In the genomic region with DNA sequence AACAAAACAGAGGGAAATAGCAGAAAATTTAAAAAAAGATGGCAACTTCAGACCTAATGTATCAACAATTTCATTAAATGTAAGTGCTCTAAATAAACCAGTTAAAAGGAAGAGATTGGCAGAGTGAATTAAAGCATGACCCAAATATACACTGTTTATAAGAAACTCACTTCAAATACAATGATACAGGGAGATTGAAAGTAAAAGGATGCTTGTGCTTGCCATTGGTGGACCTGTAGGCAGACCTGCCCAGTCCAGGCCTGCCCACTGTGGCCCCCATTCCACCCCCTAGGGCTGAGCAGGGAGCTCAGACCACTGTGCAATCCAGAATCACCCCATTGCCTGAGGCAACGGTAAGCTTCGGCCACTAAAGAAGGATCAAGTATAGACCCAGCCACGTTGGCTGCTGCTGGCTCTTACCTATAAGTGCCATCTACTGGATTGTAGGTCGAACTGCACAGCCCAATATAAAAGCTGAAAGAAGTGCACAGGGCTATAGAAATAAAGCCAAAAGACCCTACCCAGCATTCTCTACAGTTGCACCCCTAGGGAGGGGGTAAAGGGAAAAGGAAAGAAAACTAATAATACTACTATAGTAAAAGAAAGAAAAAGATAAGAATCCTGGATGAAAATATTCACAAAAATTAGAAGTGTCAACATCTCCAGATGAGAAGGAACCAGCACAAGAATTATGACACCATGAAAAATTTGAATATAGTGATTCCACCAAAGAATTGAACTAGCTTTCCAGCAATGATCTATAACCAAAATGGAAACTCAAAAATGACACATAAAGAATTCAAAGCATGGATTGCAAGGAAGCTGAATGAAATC, we compare ENCODE assay signal across 8 cellular contexts. TPM values are rescaled to one million over a fixed set of nuclear protein-coding genes. Genes with fewer than 3 reads are reported as not detected.
DNase-seq lines count a peak whose midpoint lies in the region; ATAC-seq and TF ChIP-seq lines count a peak whose summit lies in the region.

No MANE protein-coding gene starts in this region.

- H3K27me3 Mint-ChIP-seq in osteocyte (ENCODE audit: unreplicated experiment): peaks cover 65% of the 10 kb centered on the region

- no peaks in the 10 kb centered on the region for H3K36me3 Mint-ChIP-seq in osteocyte (ENCODE audit: unreplicated experiment)

- no peaks in the 10 kb centered on the region for H3K4me1 Mint-ChIP-seq in osteocyte (ENCODE audit: unreplicated experiment)

- no peak overlapping the region for H3K4me3 ChIP-seq in fibroblast of the aortic adventitia (ENCODE audit: low read depth, low read length)

- TF ChIP-seq CTCF in fibroblast of the aortic adventitia (IDR thresholded peaks at IDR 0.05; ENCODE audit: insufficient read depth, low read length) (peak; percentile 91), osteocyte (IDR thresholded peaks at IDR 0.05) (peak; percentile 87)

- no peak overlapping the region for H3K4me3 Mint-ChIP-seq in osteocyte (ENCODE audit: unreplicated experiment)

- peak; percentile 91 for ATAC-seq in GM21528 (IDR thresholded peaks at IDR 0.05; ENCODE audit: low FRiP score, unreplicated experiment)

- H3K9me3 Mint-ChIP-seq in osteocyte (ENCODE audit: unreplicated experiment): peaks cover 9% of the 10 kb centered on the region

- no peak overlapping the region for H3K27ac Mint-ChIP-seq in osteocyte (ENCODE audit: unreplicated experiment)

- DNase-seq in ELR (ENCODE audit: low read depth): peak; percentile 85
- peak; percentile 11 for DNase-seq in HS-5 (ENCODE audit: low read depth)
- peak; percentile 56 to 69 for DNase-seq in NOMO-1 (lab: John Stamatoyannopoulos, UW; ENCODE audit: unreplicated experiment in 2 of 2)
- peak; percentile 36 for DNase-seq in activated T-cell treated with anti-CD3 and anti-CD28 coated beads, Interleukin-2, amount 50 U/mL, for 1 hour
- peak; percentile 82 for DNase-seq in fibroblast of the aortic adventitia (ENCODE audit: low read depth)
- no peak for DNase-seq in osteocyte (ENCODE audit: extremely low spot score, unreplicated experiment)
- DNase-seq in ureter (ENCODE audit: low spot score): no peak

RNA-seq across cellular contexts. Expression of gene PSMB1, which starts 36.1 kb away (rescaled TPM):
- total RNA-seq in fibroblast of the aortic adventitia (ENCODE audit: low replicate concordance) (96.8 and 248 TPM in 2 replicates), osteocyte (139 and 151 TPM in 2 replicates), ureter (118 TPM)

RNA-seq across cellular contexts. Expression of gene TBP, which starts 37.2 kb away (rescaled TPM):
- total RNA-seq in fibroblast of the aortic adventitia (ENCODE audit: low replicate concordance): 4.0 and 16.8 TPM in 2 replicates
- total RNA-seq in osteocyte: 16.0 and 20.4 TPM in 2 replicates
- 18.8 TPM for total RNA-seq in ureter

Comparison
In these comparisons a context has a peak if more than half of its experiments do, and no peak if none do; other contexts are left out.
1. DNase-seq: peak in ELR (single experiment), HS-5 (single experiment), NOMO-1 (2 of 2), activated T-cell treated with anti-CD3 and anti-CD28 coated beads, Interleukin-2, amount 50 U/mL, for 1 hour (single experiment) and fibroblast of the aortic adventitia (single experiment); none in osteocyte (single experiment) and ureter (single experiment).